Comparison of ENCODE assay signal across 31 cellular contexts in the genomic region with DNA sequence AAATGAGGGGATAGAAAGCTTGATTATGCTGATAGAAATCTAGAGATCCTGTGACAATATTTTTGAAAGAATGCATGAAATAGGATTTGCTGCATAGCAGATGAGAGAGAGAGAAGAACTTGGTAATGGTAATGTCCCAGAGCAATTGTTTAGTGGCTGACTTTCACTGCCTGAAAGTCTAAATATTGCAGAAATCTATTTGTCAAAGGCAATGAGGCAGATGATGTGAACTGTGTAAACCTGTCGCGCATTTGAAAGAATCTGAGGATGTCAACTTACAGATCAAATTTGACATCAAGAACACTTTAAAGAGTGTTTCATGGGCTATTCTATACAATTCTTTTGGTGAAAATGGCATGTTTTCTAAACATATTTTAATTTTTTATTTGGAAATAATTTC.
DNase-seq lines count a peak whose midpoint lies in the region; ATAC-seq and TF ChIP-seq lines count a peak whose summit lies in the region.
"Had no signal": no experiment of that assay in that cellular context is flagged by ENCODE, and none has a peak within 500 bp of the region (broad histone marks: within the 10 kb centered on the region; RNA-seq: fewer than 3 reads in every experiment).

No MANE protein-coding gene starts in this region.

- H4K20me1 ChIP-seq in neural cell (ENCODE audit: insufficient read depth) = no peaks in the 10 kb centered on the region
- H4K20me1 ChIP-seq: BLaER1; BLaER1 treated with 17β-estradiol and CSF1 and Interleukin-3, amounts not matched to agents 10 nM and 100 nM had no signal

- no peak for ATAC-seq in activated CD8-positive, alpha-beta T cell treated with anti-CD3 and anti-CD28 coated beads for 36 hours
- ATAC-seq: A549; CD8-positive, alpha-beta T cell had no signal

- H3K36me3 Mint-ChIP-seq in activated CD8-positive, alpha-beta T cell treated with anti-CD3 and anti-CD28 coated beads for 36 hours (ENCODE audit: low read depth) = no peaks in the 10 kb centered on the region
- H3K36me3 Mint-ChIP-seq: CD14-positive monocyte; CD4-positive, alpha-beta memory T cell; CD4-positive, CD25-positive, alpha-beta regulatory T cell; CD8-positive, alpha-beta memory T cell; CD8-positive, alpha-beta T cell had no signal

- no peaks in the 10 kb centered on the region for H3F3A ChIP-seq in neural cell (ENCODE audit: insufficient read depth, low read length, poor library complexity, severe bottlenecking)

- H3K27me3 ChIP-seq in neural cell (ENCODE audit: insufficient read depth, low read depth, low read length) = no peaks in the 10 kb centered on the region
- H3K27me3 ChIP-seq: BE2C; BLaER1; BLaER1 treated with 17β-estradiol and CSF1 and Interleukin-3, amounts not matched to agents 10 nM and 100 nM had no signal

- peaks cover 3% of the 10 kb centered on the region for H3K9me3 Mint-ChIP-seq in activated CD8-positive, alpha-beta T cell treated with anti-CD3 and anti-CD28 coated beads for 36 hours
- H3K9me3 Mint-ChIP-seq: CD4-positive, alpha-beta T cell had no signal

- CTCF ChIA-PET in activated CD8-positive, alpha-beta T cell treated with anti-CD3 and anti-CD28 coated beads for 36 hours (lab: Charles Lee) = no interaction called here

- no peak for DNase-seq in activated CD8-positive, alpha-beta T cell treated with anti-CD3 and anti-CD28 coated beads for 36 hours
- DNase-seq in stimulated activated CD4-positive, alpha-beta T cell treated with anti-CD3 and anti-CD28 coated beads, Interleukin-4, amount 100 ng/mL, for 4 hours = no peak
- DNase-seq: 8988T; ACHN; AML-193; BE2C; C1 segment of cervical spinal cord; Caco-2; Calu3; CD4-positive, alpha-beta memory T cell; CD4-positive, alpha-beta T cell; CD4-positive, CD25-positive, alpha-beta regulatory T cell; CD8-positive, alpha-beta memory T cell; CD8-positive, alpha-beta T cell; COR-L47; DMS 273 treated with DMSO at 0.1 percent for 48 hours; DMS153; DMS53; DMS79; DMS79 treated with DMSO at 0.1 percent for 48 hours; DND-41; EL had no signal

- H3K4me1 Mint-ChIP-seq in activated CD8-positive, alpha-beta T cell treated with anti-CD3 and anti-CD28 coated beads for 36 hours (ENCODE audit: low read depth) = no peaks in the 10 kb centered on the region
- H3K4me1 Mint-ChIP-seq: B cell; CD14-positive monocyte; CD4-positive, alpha-beta memory T cell; CD4-positive, CD25-positive, alpha-beta regulatory T cell; CD8-positive, alpha-beta memory T cell had no signal

- no peak overlapping the region for H3K4me2 ChIP-seq in neural cell (ENCODE audit: low read length)
- H3K4me2 ChIP-seq: A549; BLaER1; BLaER1 treated with 17β-estradiol and CSF1 and Interleukin-3, amounts not matched to agents 10 nM and 100 nM had no signal

- H3K36me3 ChIP-seq in neural cell (ENCODE audit: insufficient read depth, low read length) = no peaks in the 10 kb centered on the region
- H3K36me3 ChIP-seq: BE2C; BLaER1; BLaER1 treated with 17β-estradiol and CSF1 and Interleukin-3, amounts not matched to agents 10 nM and 100 nM had no signal

- no peak for TF ChIP-seq RAD21 in neural cell (conservative IDR thresholded peaks at IDR 0.05)

- H2AFZ ChIP-seq in neural cell (ENCODE audit: low read depth, low read length) = no peak overlapping the region

- H3K4me3 Mint-ChIP-seq in activated CD8-positive, alpha-beta T cell treated with anti-CD3 and anti-CD28 coated beads for 36 hours = no peak overlapping the region
- H3K4me3 Mint-ChIP-seq: B cell; CD14-positive monocyte; CD4-positive, alpha-beta memory T cell; CD4-positive, alpha-beta T cell; CD4-positive, CD25-positive, alpha-beta regulatory T cell; CD8-positive, alpha-beta memory T cell; CD8-positive, alpha-beta T cell had no signal

- no peak for TF ChIP-seq CTCF in neural cell (IDR thresholded peaks at IDR 0.05; ENCODE audit: poor library complexity, severe bottlenecking)
- no peak for TF ChIP-seq CTCF in activated CD8-positive, alpha-beta T cell treated with anti-CD3 and anti-CD28 coated beads for 36 hours (IDR thresholded peaks at IDR 0.05)

- TF ChIP-seq EP300 in neural cell (conservative IDR thresholded peaks at IDR 0.05; ENCODE audit: poor library complexity, severe bottlenecking) = peak; percentile 87

- intact Hi-C loops in activated CD8-positive, alpha-beta T cell treated with anti-CD3 and anti-CD28 coated beads for 36 hours (cut with micrococcal nuclease) = no loop called here

- no peak overlapping the region for H3K27ac Mint-ChIP-seq in activated CD8-positive, alpha-beta T cell treated with anti-CD3 and anti-CD28 coated beads for 36 hours
- H3K27ac Mint-ChIP-seq: B cell; CD14-positive monocyte; CD4-positive, alpha-beta memory T cell; CD4-positive, alpha-beta T cell; CD4-positive, CD25-positive, alpha-beta regulatory T cell; CD8-positive, alpha-beta memory T cell; CD8-positive, alpha-beta T cell had no signal

- H3K9me3 ChIP-seq in neural cell (ENCODE audit: low read length) = no peaks in the 10 kb centered on the region
- H3K9me3 ChIP-seq: A549, BE2C, BLaER1, Caco-2 had no signal

- no peaks in the 10 kb centered on the region for H3K27me3 Mint-ChIP-seq in activated CD8-positive, alpha-beta T cell treated with anti-CD3 and anti-CD28 coated beads for 36 hours
- H3K27me3 Mint-ChIP-seq: B cell; CD4-positive, alpha-beta memory T cell; CD4-positive, alpha-beta T cell; CD4-positive, CD25-positive, alpha-beta regulatory T cell; CD8-positive, alpha-beta memory T cell had no signal

- H3K27ac ChIP-seq in angular gyrus (ENCODE audit: low read depth, low read length) = peak overlapping the region; percentile 1
- H3K27ac ChIP-seq in neural cell (ENCODE audit: low read length) = no peak overlapping the region
- H3K27ac ChIP-seq: 22Rv1; A549; BLaER1; BLaER1 treated with 17β-estradiol and CSF1 and Interleukin-3, amounts not matched to agents 10 nM and 100 nM; C4-2B had no signal

- POLR2A ChIA-PET in activated CD8-positive, alpha-beta T cell treated with anti-CD3 and anti-CD28 coated beads for 36 hours (lab: Charles Lee) = no interaction called here

- no peaks in the 10 kb centered on the region for H3K9me2 ChIP-seq in neural cell (ENCODE audit: insufficient read depth, low read length)

- no peak overlapping the region for H3K4me3 ChIP-seq in neural cell (ENCODE audit: low read length)
- H3K4me3 ChIP-seq: A549; BLaER1; BLaER1 treated with 17β-estradiol and CSF1 and Interleukin-3, amounts not matched to agents 10 nM and 100 nM had no signal

- H3K79me2 ChIP-seq in neural cell (replicated peaks; ENCODE audit: insufficient read depth, low read length) = no peaks in the 10 kb centered on the region

- no peak overlapping the region for H3K9ac ChIP-seq in neural cell (ENCODE audit: low read length)
- H3K9ac ChIP-seq: BLaER1; BLaER1 treated with 17β-estradiol and CSF1 and Interleukin-3, amounts not matched to agents 10 nM and 100 nM had no signal

TF ChIP-seq in neural cell, 6 proteins besides CTCF, POLR2A, EP300 and RAD21:
- TF ChIP-seq EZH2 (IDR thresholded peaks at IDR 0.05; ENCODE audit: borderline replicate concordance, insufficient read depth, low read length, poor library complexity, severe bottlenecking) (no peak), MXI1 (conservative IDR thresholded peaks at IDR 0.05; ENCODE audit: poor library complexity, severe bottlenecking) (no peak), POLR2AphosphoS5 (IDR thresholded peaks at IDR 0.05) (peak; percentile 99)
- TF ChIP-seq, protein P1, sequence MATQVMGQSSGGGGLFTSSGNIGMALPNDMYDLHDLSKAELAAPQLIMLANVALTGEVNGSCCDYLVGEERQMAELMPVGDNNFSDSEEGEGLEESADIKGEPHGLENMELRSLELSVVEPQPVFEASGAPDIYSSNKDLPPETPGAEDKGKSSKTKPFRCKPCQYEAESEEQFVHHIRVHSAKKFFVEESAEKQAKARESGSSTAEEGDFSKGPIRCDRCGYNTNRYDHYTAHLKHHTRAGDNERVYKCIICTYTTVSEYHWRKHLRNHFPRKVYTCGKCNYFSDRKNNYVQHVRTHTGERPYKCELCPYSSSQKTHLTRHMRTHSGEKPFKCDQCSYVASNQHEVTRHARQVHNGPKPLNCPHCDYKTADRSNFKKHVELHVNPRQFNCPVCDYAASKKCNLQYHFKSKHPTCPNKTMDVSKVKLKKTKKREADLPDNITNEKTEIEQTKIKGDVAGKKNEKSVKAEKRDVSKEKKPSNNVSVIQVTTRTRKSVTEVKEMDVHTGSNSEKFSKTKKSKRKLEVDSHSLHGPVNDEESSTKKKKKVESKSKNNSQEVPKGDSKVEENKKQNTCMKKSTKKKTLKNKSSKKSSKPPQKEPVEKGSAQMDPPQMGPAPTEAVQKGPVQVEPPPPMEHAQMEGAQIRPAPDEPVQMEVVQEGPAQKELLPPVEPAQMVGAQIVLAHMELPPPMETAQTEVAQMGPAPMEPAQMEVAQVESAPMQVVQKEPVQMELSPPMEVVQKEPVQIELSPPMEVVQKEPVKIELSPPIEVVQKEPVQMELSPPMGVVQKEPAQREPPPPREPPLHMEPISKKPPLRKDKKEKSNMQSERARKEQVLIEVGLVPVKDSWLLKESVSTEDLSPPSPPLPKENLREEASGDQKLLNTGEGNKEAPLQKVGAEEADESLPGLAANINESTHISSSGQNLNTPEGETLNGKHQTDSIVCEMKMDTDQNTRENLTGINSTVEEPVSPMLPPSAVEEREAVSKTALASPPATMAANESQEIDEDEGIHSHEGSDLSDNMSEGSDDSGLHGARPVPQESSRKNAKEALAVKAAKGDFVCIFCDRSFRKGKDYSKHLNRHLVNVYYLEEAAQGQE (IDR thresholded peaks at IDR 0.05; ENCODE audit: borderline replicate concordance) = peak; percentile 27
